36 cellular contexts compared by ENCODE assay signal in genomic region chr2:135504811-135505210, GRCh38.
"Had no signal": no experiment of that assay in that cellular context is flagged by ENCODE, and none has a peak within 500 bp of the region (broad histone marks: within the 10 kb centered on the region; RNA-seq: fewer than 3 reads in every experiment).

No MANE protein-coding gene starts in this region.

- DNase-seq: activated B cell treated with CpG ODN at 0.5 μM for 24 hours; activated CD4-positive, alpha-beta memory T cell treated with anti-CD3 and anti-CD28 coated beads for 36 hours; activated CD4-positive, alpha-beta T cell treated with anti-CD3 and anti-CD28 coated beads for 4 hours; activated CD4-positive, alpha-beta T cell treated with anti-CD3 and anti-CD28 coated beads, Interleukin-2, amount 10 ng/mL, durations not matched to agents 24 days and 14 days; activated CD4-positive, alpha-beta T cell treated with anti-CD3 and anti-CD28 coated beads, Interleukin-2, amount 50 U/mL, for 1 hour; activated CD4-positive, alpha-beta T cell treated with anti-CD3 and anti-CD28 coated beads, Interleukin-2, amount 50 U/mL, for 4 hours; activated CD4-positive, CD25-positive, alpha-beta regulatory T cell treated with anti-CD3 and anti-CD28 coated beads, Interleukin-2, amount 50 U/mL, for 72 hours; activated CD8-positive, alpha-beta memory T cell treated with anti-CD3 and anti-CD28 coated beads, Interleukin-2, amount 50 U/mL, for 4 hours; activated CD8-positive, alpha-beta T cell treated with anti-CD3 and anti-CD28 coated beads for 36 hours; activated effector memory CD4-positive, alpha-beta T cell treated with Interleukin-2 at 50 U/mL for 16 hours; activated gamma-delta T cell; activated naive CD4-positive, alpha-beta T cell treated with anti-CD3 and anti-CD28 coated beads, Interleukin-2, amount 10 ng/mL, durations not matched to agents 7 days and 5 days; activated naive CD4-positive, alpha-beta T cell treated with Interleukin-2 at 50 U/mL for 16 hours; activated naive CD8-positive, alpha-beta T cell treated with anti-CD3 and anti-CD28 coated beads, Interleukin-2, amount 10 ng/mL, durations not matched to agents 7 days and 5 days; activated naive CD8-positive, alpha-beta T cell treated with anti-CD3 and anti-CD28 coated beads, Interleukin-2, amount 50 U/mL, for 24 hours; activated T-cell treated with anti-CD3 and anti-CD28 coated beads for 4 hours; activated T-cell treated with anti-CD3 and anti-CD28 coated beads, Interleukin-2, amount 50 U/mL, for 1 hour; activated T-cell treated with anti-CD3 and anti-CD28 coated beads, Interleukin-2, amount 50 U/mL, for 48 hours; amygdala; anterior cingulate cortex; caudate nucleus; cerebellar nuclear complex; T-helper 1 cell; T-helper 2 cell; T-helper 9 cell; WERI-Rb-1 had no signal

- H3K4me3 ChIP-seq: ascending aorta, cardiac muscle cell had no signal

- H3K27me3 ChIP-seq: ascending aorta, cardiac muscle cell had no signal

- H3K9me3 Mint-ChIP-seq: activated naive CD4-positive, alpha-beta T cell treated with anti-CD3 and anti-CD28 coated beads, Interleukin-2, amount 10 ng/mL, durations not matched to agents 7 days and 5 days had no signal

- H3K4me1 ChIP-seq: ascending aorta had no signal

- H3K27me3 Mint-ChIP-seq: activated B cell treated with CpG ODN at 0.5 μM for 24 hours; activated CD4-positive, alpha-beta memory T cell treated with anti-CD3 and anti-CD28 coated beads for 36 hours; activated CD4-positive, alpha-beta T cell treated with anti-CD3 and anti-CD28 coated beads, Interleukin-2, amount 10 ng/mL, durations not matched to agents 24 days and 14 days; activated CD8-positive, alpha-beta T cell treated with anti-CD3 and anti-CD28 coated beads for 36 hours; activated naive CD4-positive, alpha-beta T cell treated with anti-CD3 and anti-CD28 coated beads, Interleukin-2, amount 10 ng/mL, durations not matched to agents 7 days and 5 days; activated naive CD4-positive, alpha-beta T cell treated with anti-CD3 and anti-CD28 coated beads, Interleukin-2, amount 50 U/mL, for 24 hours; activated naive CD8-positive, alpha-beta T cell; activated naive CD8-positive, alpha-beta T cell treated with anti-CD3 and anti-CD28 coated beads, Interleukin-2, amount 50 U/mL, for 24 hours; brain; central memory CD8-positive, alpha-beta T cell had no signal

- H3K27ac ChIP-seq: ascending aorta, cardiac muscle cell, WERI-Rb-1 had no signal

- H3K4me1 Mint-ChIP-seq: activated B cell treated with CpG ODN at 0.5 μM for 24 hours; activated CD4-positive, alpha-beta T cell treated with anti-CD3 and anti-CD28 coated beads, Interleukin-2, amount 10 ng/mL, durations not matched to agents 24 days and 14 days; activated naive CD4-positive, alpha-beta T cell treated with anti-CD3 and anti-CD28 coated beads, Interleukin-2, amount 10 ng/mL, durations not matched to agents 7 days and 5 days; activated naive CD4-positive, alpha-beta T cell treated with anti-CD3 and anti-CD28 coated beads, Interleukin-2, amount 50 U/mL, for 24 hours; activated naive CD8-positive, alpha-beta T cell treated with anti-CD3 and anti-CD28 coated beads, Interleukin-2, amount 10 ng/mL, durations not matched to agents 7 days and 5 days; brain; central memory CD8-positive, alpha-beta T cell had no signal

- H3K36me3 Mint-ChIP-seq: activated naive CD4-positive, alpha-beta T cell treated with anti-CD3 and anti-CD28 coated beads, Interleukin-2, amount 10 ng/mL, durations not matched to agents 7 days and 5 days had no signal

- H3K4me3 Mint-ChIP-seq: activated B cell treated with CpG ODN at 0.5 μM for 24 hours; activated CD4-positive, alpha-beta memory T cell treated with anti-CD3 and anti-CD28 coated beads for 36 hours; activated CD4-positive, alpha-beta T cell treated with anti-CD3 and anti-CD28 coated beads, Interleukin-2, amount 10 ng/mL, durations not matched to agents 24 days and 14 days; activated CD8-positive, alpha-beta T cell treated with anti-CD3 and anti-CD28 coated beads for 36 hours; activated naive CD4-positive, alpha-beta T cell treated with anti-CD3 and anti-CD28 coated beads, Interleukin-2, amount 10 ng/mL, durations not matched to agents 7 days and 5 days; activated naive CD4-positive, alpha-beta T cell treated with anti-CD3 and anti-CD28 coated beads, Interleukin-2, amount 50 U/mL, for 24 hours; activated naive CD8-positive, alpha-beta T cell; activated naive CD8-positive, alpha-beta T cell treated with anti-CD3 and anti-CD28 coated beads, Interleukin-2, amount 10 ng/mL, durations not matched to agents 7 days and 5 days; activated naive CD8-positive, alpha-beta T cell treated with anti-CD3 and anti-CD28 coated beads, Interleukin-2, amount 50 U/mL, for 24 hours; brain; central memory CD8-positive, alpha-beta T cell; T-helper 1 cell treated with Interleukin-12 subunit alpha and Interleukin-12 subunit beta and Interleukin-4 antibody, amounts not matched to agents 30 μg/mL and 1 μg/mL, for 36 hours; T-helper 2 cell treated with Interferon-gamma antibody and Interleukin-4, amounts not matched to agents 5 μg/mL and 100 μg/mL, for 36 hours had no signal

- H3K36me3 ChIP-seq: ascending aorta, WERI-Rb-1 had no signal

- H3K27ac Mint-ChIP-seq: activated B cell treated with CpG ODN at 0.5 μM for 24 hours; activated CD4-positive, alpha-beta memory T cell treated with anti-CD3 and anti-CD28 coated beads for 36 hours; activated CD4-positive, alpha-beta T cell treated with anti-CD3 and anti-CD28 coated beads, Interleukin-2, amount 10 ng/mL, durations not matched to agents 24 days and 14 days; activated CD8-positive, alpha-beta T cell treated with anti-CD3 and anti-CD28 coated beads for 36 hours; activated naive CD4-positive, alpha-beta T cell treated with anti-CD3 and anti-CD28 coated beads, Interleukin-2, amount 10 ng/mL, durations not matched to agents 7 days and 5 days; activated naive CD4-positive, alpha-beta T cell treated with anti-CD3 and anti-CD28 coated beads, Interleukin-2, amount 50 U/mL, for 24 hours; activated naive CD8-positive, alpha-beta T cell; activated naive CD8-positive, alpha-beta T cell treated with anti-CD3 and anti-CD28 coated beads, Interleukin-2, amount 10 ng/mL, durations not matched to agents 7 days and 5 days; activated naive CD8-positive, alpha-beta T cell treated with anti-CD3 and anti-CD28 coated beads, Interleukin-2, amount 50 U/mL, for 24 hours; activated T-helper 2 cell treated with anti-CD3 and anti-CD28 coated beads, Interferon-gamma antibody, Interleukin-2, Interleukin-4, amounts not matched to agents 10 μg/mL and 5 μg/mL and 100 μg/mL, durations not matched to agents 14 hours and 24 hours and 36 hours; brain; T-helper 1 cell treated with Interleukin-12 subunit alpha and Interleukin-12 subunit beta and Interleukin-4 antibody, amounts not matched to agents 30 μg/mL and 1 μg/mL, for 36 hours; T-helper 2 cell treated with Interferon-gamma antibody and Interleukin-4, amounts not matched to agents 5 μg/mL and 100 μg/mL, for 36 hours had no signal

- ATAC-seq: activated CD8-positive, alpha-beta T cell treated with anti-CD3 and anti-CD28 coated beads for 36 hours; activated naive CD8-positive, alpha-beta T cell treated with anti-CD3 and anti-CD28 coated beads, Interleukin-2, amount 50 U/mL, for 24 hours had no signal

- FAIRE-seq: bronchial epithelial cell had no signal
